Comparison of ENCODE assay signal across 33 cellular contexts in genomic region chr20:15076785-15077184, GRCh38.
"Had no signal": no experiment of that assay in that cellular context is flagged by ENCODE, and none has a peak within 500 bp of the region (broad histone marks: within the 10 kb centered on the region; RNA-seq: fewer than 3 reads in every experiment).

No MANE protein-coding gene starts in this region.

- H3K27me3 ChIP-seq: heart left ventricle, ovary, sigmoid colon, stomach, thyroid gland, upper lobe of left lung, vagina had no signal

- H3K36me3 ChIP-seq: heart left ventricle, ovary, prostate gland, sigmoid colon, stomach, thyroid gland, upper lobe of left lung, vagina had no signal

- H3K27me3 Mint-ChIP-seq: activated naive CD8-positive, alpha-beta T cell treated with anti-CD3 and anti-CD28 coated beads, Interleukin-2, amount 50 U/mL, for 24 hours; effector memory CD8-positive, alpha-beta T cell; stimulated activated memory B cell treated with anti-CD40 and anti-IgM and Interleukin-4, amounts not matched to agents 10 μg/mL and 1 μg/mL and 100 μg/mL, for 72 hours had no signal

- H3K27ac ChIP-seq: heart left ventricle, ovary, prostate gland, sigmoid colon, stomach, thyroid gland, upper lobe of left lung, vagina, VCaP had no signal

- H3K4me1 Mint-ChIP-seq: activated naive CD8-positive, alpha-beta T cell treated with anti-CD3 and anti-CD28 coated beads, Interleukin-2, amount 50 U/mL, for 24 hours; immature natural killer cell; naive B cell; stimulated activated memory B cell treated with anti-CD40 and anti-IgM and Interleukin-4, amounts not matched to agents 10 μg/mL and 1 μg/mL and 100 μg/mL, for 72 hours had no signal

- H3K27ac Mint-ChIP-seq: activated naive CD8-positive, alpha-beta T cell treated with anti-CD3 and anti-CD28 coated beads, Interleukin-2, amount 50 U/mL, for 24 hours; effector memory CD8-positive, alpha-beta T cell; immature natural killer cell; naive B cell; stimulated activated memory B cell treated with anti-CD40 and anti-IgM and Interleukin-4, amounts not matched to agents 10 μg/mL and 1 μg/mL and 100 μg/mL, for 72 hours; T-helper 2 cell treated with Interferon-gamma antibody and Interleukin-4, amounts not matched to agents 5 μg/mL and 100 μg/mL, for 36 hours had no signal

- H3K9me3 Mint-ChIP-seq: activated naive CD8-positive, alpha-beta T cell treated with anti-CD3 and anti-CD28 coated beads, Interleukin-2, amount 50 U/mL, for 24 hours; mesothelial cell of epicardium; naive B cell; stimulated activated memory B cell treated with anti-CD40 and anti-IgM and Interleukin-4, amounts not matched to agents 10 μg/mL and 1 μg/mL and 100 μg/mL, for 72 hours had no signal

- DNase-seq: activated CD4-positive, alpha-beta T cell treated with anti-CD3 and anti-CD28 coated beads for 4 hours; activated CD4-positive, alpha-beta T cell treated with anti-CD3 and anti-CD28 coated beads, Interleukin-2, amount 50 U/mL, for 4 hours; activated effector memory CD4-positive, alpha-beta T cell treated with Interleukin-2 at 50 U/mL for 16 hours; activated naive CD4-positive, alpha-beta T cell treated with anti-CD3 and anti-CD28 coated beads, Interleukin-2, amount 50 U/mL, for 16 hours; activated naive CD8-positive, alpha-beta T cell treated with anti-CD3 and anti-CD28 coated beads, Interleukin-2, amount 50 U/mL, for 24 hours; activated T-cell treated with anti-CD3 and anti-CD28 coated beads for 4 hours; amygdala; caudate nucleus; cortex of kidney; effector memory CD8-positive, alpha-beta T cell; foreskin fibroblast; heart left ventricle; hypothalamus; immature natural killer cell; kidney; naive B cell; ovary; retina; sigmoid colon; stimulated activated CD4-positive, alpha-beta T cell treated with anti-CD3 and anti-CD28 coated beads, Interleukin-1b, Interleukin-23, amount 100 ng/mL, for 48 hours; stimulated activated CD4-positive, alpha-beta T cell treated with anti-CD3 and anti-CD28 coated beads, Interleukin-4, amount 100 ng/mL, for 4 hours; stimulated activated CD8-positive, alpha-beta memory T cell treated with anti-CD3 and anti-CD28 coated beads, Interleukin-4, amount 100 ng/mL, for 48 hours; stomach; thyroid gland; upper lobe of left lung had no signal

- H3K4me3 Mint-ChIP-seq: activated naive CD8-positive, alpha-beta T cell treated with anti-CD3 and anti-CD28 coated beads, Interleukin-2, amount 50 U/mL, for 24 hours; effector memory CD8-positive, alpha-beta T cell; immature natural killer cell; mesothelial cell of epicardium; naive B cell; stimulated activated memory B cell treated with anti-CD40 and anti-IgM and Interleukin-4, amounts not matched to agents 10 μg/mL and 1 μg/mL and 100 μg/mL, for 72 hours; T-helper 2 cell treated with Interferon-gamma antibody and Interleukin-4, amounts not matched to agents 5 μg/mL and 100 μg/mL, for 36 hours had no signal

- H3K9me3 ChIP-seq: heart left ventricle, ovary, prostate gland, sigmoid colon, stomach, thyroid gland, upper lobe of left lung, vagina had no signal

- H3K4me1 ChIP-seq: heart left ventricle, prostate gland, stomach, thyroid gland, upper lobe of left lung, vagina had no signal

- H3K36me3 Mint-ChIP-seq: immature natural killer cell; mesothelial cell of epicardium; naive B cell; stimulated activated memory B cell treated with anti-CD40 and anti-IgM and Interleukin-4, amounts not matched to agents 10 μg/mL and 1 μg/mL and 100 μg/mL, for 72 hours had no signal

- ATAC-seq: activated naive CD8-positive, alpha-beta T cell treated with anti-CD3 and anti-CD28 coated beads, Interleukin-2, amount 50 U/mL, for 24 hours; effector memory CD8-positive, alpha-beta T cell; esophagus mucosa; heart left ventricle; stimulated activated memory B cell treated with anti-CD40 and anti-IgM and Interleukin-4, amounts not matched to agents 10 μg/mL and 1 μg/mL and 100 μg/mL, for 72 hours had no signal

- H3K4me3 ChIP-seq: heart left ventricle, ovary, prostate gland, sigmoid colon, smooth muscle cell, stomach, thyroid gland, upper lobe of left lung, vagina had no signal
